ENCODE assay signal across 34 cellular contexts in genomic region chr15:97947465-97948262, GRCh38. TPM values are rescaled to one million over a fixed set of nuclear protein-coding genes. Genes with fewer than 3 reads are reported as not detected.
A peak's percentile ranks its signal among the peaks of the same experiment; 100 is the strongest.
DNase-seq lines count a peak whose midpoint lies in the region; ATAC-seq and TF ChIP-seq lines count a peak whose summit lies in the region.
"Had no signal": no experiment of that assay in that cellular context is flagged by ENCODE, and none has a peak within 500 bp of the region (broad histone marks: within the 10 kb centered on the region; RNA-seq: fewer than 3 reads in every experiment).

No MANE protein-coding gene starts in this region.

- H3K27ac ChIP-seq in GM23248, result no peak overlapping the region
- H3K27ac ChIP-seq in duodenal mucosa (ENCODE audit: low read depth, low read length), result no peak overlapping the region
- H3K27ac ChIP-seq in aorta (ENCODE audit: low read depth in 1 of 2, low read length in 2 of 2), result no peak overlapping the region
- H3K27ac ChIP-seq: body of pancreas, dorsolateral prefrontal cortex, HL-60, parathyroid adenoma, right atrium auricular region, testis had no signal

- H3K36me3 Mint-ChIP-seq in progenitor cell of endocrine pancreas (ENCODE audit: insufficient read depth) (no peaks in the 10 kb centered on the region), immature natural killer cell (no peaks in the 10 kb centered on the region)
- H3K36me3 Mint-ChIP-seq: CD8-positive, alpha-beta T cell had no signal

- H3K4me3 ChIP-seq in GM23248 (no peak overlapping the region), duodenal mucosa (ENCODE audit: low read depth in 1 of 2, low read length in 2 of 2) (peak overlapping the region; percentile 22 to 47), aorta (ENCODE audit: low read length in 2 of 2) (no peak overlapping the region)
- H3K4me3 ChIP-seq: body of pancreas, dorsolateral prefrontal cortex, GM12878, right atrium auricular region, smooth muscle cell, testis had no signal

- DNase-seq in GM23248 (peak; percentile 15), RPMI7951 (ENCODE audit: low read depth) (peak; percentile 36), progenitor cell of endocrine pancreas (ENCODE audit: low spot score, unreplicated experiment) (no peak), aorta (no peak), immature natural killer cell (no peak)
- DNase-seq: activated CD4-positive, alpha-beta T cell treated with anti-CD3 and anti-CD28 coated beads, Interleukin-2, amount 50 U/mL, for 48 hours; activated CD4-positive, CD25-positive, alpha-beta regulatory T cell treated with anti-CD3 and anti-CD28 coated beads, Interleukin-2, amount 50 U/mL, for 72 hours; activated naive CD8-positive, alpha-beta T cell treated with anti-CD3 and anti-CD28 coated beads, Interleukin-2, amount 50 U/mL, for 24 hours; activated T-cell treated with anti-CD3 and anti-CD28 coated beads, Interleukin-2, amount 50 U/mL, for 72 hours; body of pancreas; CD8-positive, alpha-beta T cell; cerebellar nuclear complex; dorsolateral prefrontal cortex; GOT3; hypothalamus; mesendoderm; NCI-H1048; NCI-H1694; NCI-H446 treated with DMSO at 0.1 percent for 48 hours; OCI-M1; Right ventricle myocardium superior; stimulated activated CD4-positive, alpha-beta T cell treated with anti-CD3 and anti-CD28 coated beads, Interleukin-1b, Interleukin-23, amount 100 ng/mL, for 48 hours; stimulated activated naive CD4-positive, alpha-beta T cell treated with Interleukin-2 at 50 U/mL for 16 hours; T-helper 2 cell; testis had no signal

- no peaks in the 10 kb centered on the region for H4K20me1 ChIP-seq in GM23248 (ENCODE audit: insufficient read depth)

- H3K4me1 ChIP-seq in GM23248 (ENCODE audit: insufficient read depth) (no peaks in the 10 kb centered on the region), duodenal mucosa (ENCODE audit: control insufficient read depth in 1 of 2, insufficient read depth in 2 of 2, low read length in 2 of 2) (peaks cover 11 to 12% of the 10 kb centered on the region in 2 donors), aorta (ENCODE audit: control insufficient read depth in 1 of 2, insufficient read depth in 2 of 2, low read length in 2 of 2) (no peaks in the 10 kb centered on the region)
- H3K4me1 ChIP-seq: body of pancreas, parathyroid adenoma, right atrium auricular region, testis had no signal

- H3K4me3 Mint-ChIP-seq in progenitor cell of endocrine pancreas (ENCODE audit: low read depth) (no peak overlapping the region), immature natural killer cell (no peak overlapping the region)
- H3K4me3 Mint-ChIP-seq: activated naive CD8-positive, alpha-beta T cell treated with anti-CD3 and anti-CD28 coated beads, Interleukin-2, amount 50 U/mL, for 24 hours; activated T-cell treated with anti-CD3 and anti-CD28 coated beads, Interleukin-2, amount 50 U/mL, for 72 hours; B cell; CD8-positive, alpha-beta T cell had no signal

- H3K9me2 ChIP-seq in GM23248 (ENCODE audit: insufficient read depth), result no peaks in the 10 kb centered on the region

- no peaks in the 10 kb centered on the region; the same call in 1 of the 2 replicates for H3K27me3 ChIP-seq in GM23248 (replicated peaks; ENCODE audit: insufficient read depth)
- H3K27me3 ChIP-seq in duodenal mucosa (ENCODE audit: control insufficient read depth in 1 of 2, insufficient read depth in 2 of 2, low read length in 2 of 2), result no peaks in the 10 kb centered on the region
- H3K27me3 ChIP-seq in aorta (ENCODE audit: control insufficient read depth in 1 of 2, insufficient read depth in 2 of 2, low read length in 1 of 2), result no peaks in the 10 kb centered on the region
- H3K27me3 ChIP-seq: body of pancreas, right atrium auricular region, testis had no signal

- H3K9me3 ChIP-seq in GM23248 (ENCODE audit: low read depth), result no peaks in the 10 kb centered on the region
- no peaks in the 10 kb centered on the region for H3K9me3 ChIP-seq in duodenal mucosa (ENCODE audit: control insufficient read depth in 1 of 2, low read length in 2 of 2)
- no peaks in the 10 kb centered on the region for H3K9me3 ChIP-seq in aorta (ENCODE audit: control insufficient read depth, low read length)
- H3K9me3 ChIP-seq: body of pancreas, right atrium auricular region, testis had no signal

- WGBS in GM23248 (ENCODE audit: low coverage in 1 of 2, low lambda C conversion rate in 2 of 2, missing lambda C conversion rate in 2 of 2), 2 experiments, result 65 to 68% methylated on average over 14 of the region's 14 CpGs
- WGBS in aorta, 2 donors, result 86 to 87% methylated on average over 14 of the region's 14 CpGs

- H3K27ac Mint-ChIP-seq in progenitor cell of endocrine pancreas (peak overlapping the region; percentile 62), immature natural killer cell (no peak overlapping the region)
- H3K27ac Mint-ChIP-seq: activated naive CD8-positive, alpha-beta T cell treated with anti-CD3 and anti-CD28 coated beads, Interleukin-2, amount 50 U/mL, for 24 hours; activated T-cell treated with anti-CD3 and anti-CD28 coated beads, Interleukin-2, amount 50 U/mL, for 72 hours; B cell; CD8-positive, alpha-beta T cell had no signal

- H3K27me3 Mint-ChIP-seq in progenitor cell of endocrine pancreas (peaks cover 9% of the 10 kb centered on the region), immature natural killer cell (ENCODE audit: low read depth in 3 of 3) (peaks cover 0 to 13% (median 7%) of the 10 kb centered on the region in 3 donors)
- H3K27me3 Mint-ChIP-seq: activated naive CD8-positive, alpha-beta T cell treated with anti-CD3 and anti-CD28 coated beads, Interleukin-2, amount 50 U/mL, for 24 hours had no signal

- intact Hi-C loops in aorta (cut with DNase I), result no loop called here

- H3K4me1 Mint-ChIP-seq in progenitor cell of endocrine pancreas (ENCODE audit: low read depth) (no peaks in the 10 kb centered on the region), immature natural killer cell (no peaks in the 10 kb centered on the region)
- H3K4me1 Mint-ChIP-seq: activated naive CD8-positive, alpha-beta T cell treated with anti-CD3 and anti-CD28 coated beads, Interleukin-2, amount 50 U/mL, for 24 hours; B cell had no signal

- no peaks in the 10 kb centered on the region for H3K79me2 ChIP-seq in GM23248 (ENCODE audit: insufficient read depth)
- H3K79me2 ChIP-seq: parathyroid adenoma had no signal

- no peak for ATAC-seq in HG02970 (IDR thresholded peaks at IDR 0.05; ENCODE audit: low FRiP score, unreplicated experiment)
- ATAC-seq in aorta (ENCODE audit: low FRiP score), result no peak
- ATAC-seq: activated naive CD8-positive, alpha-beta T cell treated with anti-CD3 and anti-CD28 coated beads, Interleukin-2, amount 50 U/mL, for 24 hours; activated T-cell treated with anti-CD3 and anti-CD28 coated beads, Interleukin-2, amount 50 U/mL, for 72 hours; body of pancreas; CD8-positive, alpha-beta T cell; GM12878; left lobe of liver had no signal

- H2AFZ ChIP-seq in GM23248, result no peak overlapping the region
- H2AFZ ChIP-seq: parathyroid adenoma had no signal

- no peaks in the 10 kb centered on the region for H3K36me3 ChIP-seq in GM23248 (ENCODE audit: low read depth)
- no peaks in the 10 kb centered on the region for H3K36me3 ChIP-seq in duodenal mucosa (ENCODE audit: control insufficient read depth in 1 of 2, insufficient read depth in 2 of 2, low read length in 2 of 2)
- no peaks in the 10 kb centered on the region for H3K36me3 ChIP-seq in aorta (ENCODE audit: control insufficient read depth in 1 of 2, insufficient read depth in 2 of 2, low read length in 1 of 2)
- H3K36me3 ChIP-seq: right atrium auricular region had no signal

- H3K9ac ChIP-seq in GM23248 (no peak overlapping the region), duodenal mucosa (ENCODE audit: low read depth in 1 of 2, low read length in 2 of 2) (peak overlapping the region in 1 of 2 donors; percentile 18)
- H3K9ac ChIP-seq: parathyroid adenoma had no signal

- H3K4me2 ChIP-seq in GM23248 (ENCODE audit: unreplicated experiment), result no peak overlapping the region
- H3K4me2 ChIP-seq: smooth muscle cell had no signal

- H3K9me3 Mint-ChIP-seq in progenitor cell of endocrine pancreas (ENCODE audit: low read depth) (no peaks in the 10 kb centered on the region), immature natural killer cell (no peaks in the 10 kb centered on the region)
- H3K9me3 Mint-ChIP-seq: activated naive CD8-positive, alpha-beta T cell treated with anti-CD3 and anti-CD28 coated beads, Interleukin-2, amount 50 U/mL, for 24 hours; CD8-positive, alpha-beta T cell had no signal

- in situ Hi-C loops in GM23248 (cut with MboI), result no loop called here

- H3F3A ChIP-seq in GM23248 (ENCODE audit: insufficient read depth), result no peaks in the 10 kb centered on the region

- no peak for TF ChIP-seq CTCF in progenitor cell of endocrine pancreas (IDR thresholded peaks at IDR 0.05; ENCODE audit: unreplicated experiment)

RNA-seq across cellular contexts. Expression of gene ARRDC4, which starts 12.8 kb away (rescaled TPM):
- 31.6 and 33.1 TPM in 2 replicates for total RNA-seq in GM23248 (2014; rRNA removed; shearing (Covaris generic))
- polyA plus RNA-seq in GM23248 (2016; fragmentation: Nextera tagmentation; extraction: Ambion mirVana) (14.0 and 15.5 TPM in 2 replicates), aorta (10 to 100 TPM in 1 of 2 donors, 1 to 10 TPM in 1; 3.1 to 27.2 TPM), immature natural killer cell (1 to 10 TPM in 2 of 3 donors, not detected in 1; 1.9 to 3.2 TPM)
- 4.0 and 4.6 TPM in 2 replicates for total RNA-seq in RPMI7951 (2014; rRNA removed; shearing (Covaris generic))
- total RNA-seq in progenitor cell of endocrine pancreas (11.9 and 12.1 TPM in 2 replicates), aorta (10 to 100 TPM; 19.1 to 24.5 TPM)

Comparison
In these comparisons a context has a peak if more than half of its experiments do, and no peak if none do; other contexts are left out.
1. DNase-seq: peak in GM23248 (single experiment) and RPMI7951 (single experiment); none in progenitor cell of endocrine pancreas (single experiment), aorta (0 of 2) and immature natural killer cell (0 of 3).
2. H3K4me3 ChIP-seq: peak in duodenal mucosa (2 of 2); none in GM23248 (single experiment) and aorta (0 of 2).